In the genomic region with DNA sequence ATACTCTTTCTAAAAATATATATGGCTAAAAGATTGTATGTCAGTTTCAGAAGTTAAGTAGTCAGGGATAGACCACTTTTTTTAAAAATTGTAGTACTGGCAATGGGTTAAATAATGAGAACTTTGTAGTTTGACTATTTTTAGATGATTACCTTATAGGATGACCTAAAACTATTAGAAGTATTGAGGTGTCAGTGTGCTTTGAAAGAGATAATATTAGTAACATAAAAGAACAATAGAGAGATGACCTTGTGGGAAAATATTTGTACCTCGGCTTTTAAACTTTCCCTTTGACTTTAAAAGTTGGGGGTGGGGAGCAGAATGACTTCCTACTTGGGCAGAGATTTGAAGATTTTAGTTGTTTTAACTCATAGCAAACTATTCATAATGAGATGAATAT, we compare ENCODE assay signal across 22 cellular contexts. TPM values are rescaled to one million over a fixed set of nuclear protein-coding genes. Genes with fewer than 3 reads are reported as not detected.
"Had no signal": no experiment of that assay in that cellular context is flagged by ENCODE, and none has a peak within 500 bp of the region (broad histone marks: within the 10 kb centered on the region; RNA-seq: fewer than 3 reads in every experiment).

No MANE protein-coding gene starts in this region.

- H3K27ac ChIP-seq: adrenal gland, ascending aorta, brain microvascular endothelial cell, gastrocnemius medialis, thyroid gland, upper lobe of right lung had no signal

- H3K9me3 ChIP-seq: adrenal gland, ascending aorta, gastrocnemius medialis, thyroid gland, upper lobe of right lung had no signal

- H3K36me3 ChIP-seq: adrenal gland, brain microvascular endothelial cell, thyroid gland, upper lobe of right lung had no signal

- H3K4me1 ChIP-seq: thyroid gland, upper lobe of right lung had no signal

- DNase-seq: activated CD4-positive, alpha-beta T cell treated with anti-CD3 and anti-CD28 coated beads for 1 hour; activated CD4-positive, alpha-beta T cell treated with anti-CD3 and anti-CD28 coated beads, Interleukin-2, amount 50 U/mL, for 1 hour; activated CD8-positive, alpha-beta T cell treated with anti-CD3 and anti-CD28 coated beads, Interleukin-2, amount 10 ng/mL, durations not matched to agents 7 days and 5 days; activated gamma-delta T cell treated with Interleukin-2 at 50 U/mL for 16 hours; adrenal gland; brain microvascular endothelial cell; effector CD8-positive, alpha-beta T cell; gastrocnemius medialis; hippocampal formation; kidney glomerular epithelial cell; left ventricle myocardium superior; mammary epithelial cell; stimulated activated CD4-positive, alpha-beta T cell treated with anti-CD3 and anti-CD28 coated beads, Interleukin-4, amount 100 ng/mL, for 1 hour; stimulated activated naive CD4-positive, alpha-beta T cell treated with Interleukin-2 at 50 U/mL for 16 hours; thyroid gland; upper lobe of right lung had no signal

- H3K4me3 ChIP-seq: adrenal gland, ascending aorta, gastrocnemius medialis, thyroid gland, upper lobe of right lung had no signal

- ATAC-seq: activated CD8-positive, alpha-beta T cell treated with anti-CD3 and anti-CD28 coated beads, Interleukin-2, amount 10 ng/mL, durations not matched to agents 7 days and 5 days; esophagus mucosa; gastrocnemius medialis; left ventricle myocardium superior; natural killer cell treated with Interleukin-12 subunit alpha and Interleukin-12 subunit beta and Interleukin-15 and Interleukin-18, amount 100 ng/mL, for 72 hours; upper lobe of right lung had no signal

- FAIRE-seq: endothelial cell of umbilical vein, TTC549 had no signal

- H3K27me3 ChIP-seq: adrenal gland, ascending aorta, brain microvascular endothelial cell, gastrocnemius medialis, thyroid gland, upper lobe of right lung had no signal

RNA-seq across cellular contexts. Expression of a gene that starts 48.3 kb away (rescaled TPM):
- total RNA-seq: mammary epithelial cell, osteocyte had no signal
- polyA plus RNA-seq: mammary epithelial cell had no signal
